Comparison of ENCODE assay signal across 19 cellular contexts in genomic region chr14:95332641-95333040, GRCh38.
"Had no signal": no experiment of that assay in that cellular context is flagged by ENCODE, and none has a peak within 500 bp of the region (broad histone marks: within the 10 kb centered on the region; RNA-seq: fewer than 3 reads in every experiment).

No MANE protein-coding gene starts in this region.

- H3K27ac Mint-ChIP-seq: mesothelial cell of epicardium; naive thymus-derived CD8-positive, alpha-beta T cell; stimulated activated effector memory CD8-positive, alpha-beta T cell treated with anti-CD3 and anti-CD28 coated beads, Interleukin-12 subunit alpha, Interleukin-12 subunit beta, amount 100 ng/mL, for 72 hours had no signal

- H3K4me3 Mint-ChIP-seq: mesothelial cell of epicardium; naive thymus-derived CD8-positive, alpha-beta T cell; neural crest cell; stimulated activated effector memory CD8-positive, alpha-beta T cell treated with anti-CD3 and anti-CD28 coated beads, Interleukin-12 subunit alpha, Interleukin-12 subunit beta, amount 100 ng/mL, for 72 hours had no signal

- DNase-seq: cerebellar nuclear complex; effector CD4-positive, alpha-beta T cell; foreskin melanocyte; head of caudate nucleus; kidney; left cardiac atrium; mammary epithelial cell; right cardiac atrium; stimulated activated CD4-positive, alpha-beta T cell treated with anti-CD3 and anti-CD28 coated beads, Interleukin-4, amount 100 ng/mL, for 1 hour; stimulated activated CD8-positive, alpha-beta memory T cell treated with anti-CD3 and anti-CD28 coated beads, Interleukin-4, amount 100 ng/mL, for 48 hours; stimulated activated naive CD8-positive, alpha-beta T cell treated with anti-CD3 and anti-CD28 coated beads, Interleukin-15, Interleukin-2, amounts not matched to agents 100 U/mL and 50 U/mL, for 24 hours; testis; trophoblast cell had no signal

- FAIRE-seq: colon, kidney had no signal

- H3K4me1 Mint-ChIP-seq: neural crest cell; stimulated activated effector memory CD8-positive, alpha-beta T cell treated with anti-CD3 and anti-CD28 coated beads, Interleukin-12 subunit alpha, Interleukin-12 subunit beta, amount 100 ng/mL, for 72 hours had no signal

- H3K27me3 ChIP-seq: hepatocyte, testis had no signal

- H3K9me3 ChIP-seq: testis had no signal

- H3K9me3 Mint-ChIP-seq: stimulated activated effector memory CD8-positive, alpha-beta T cell treated with anti-CD3 and anti-CD28 coated beads, Interleukin-12 subunit alpha, Interleukin-12 subunit beta, amount 100 ng/mL, for 72 hours had no signal

- H3K4me1 ChIP-seq: testis had no signal

- H3K27ac ChIP-seq: hepatocyte, testis had no signal

- H3K4me2 ChIP-seq: hepatocyte had no signal

- H3K4me3 ChIP-seq: hepatocyte, testis had no signal

- H2AFZ ChIP-seq: hepatocyte had no signal

- ATAC-seq: left cardiac atrium; naive thymus-derived CD8-positive, alpha-beta T cell; right cardiac atrium; stimulated activated effector memory CD8-positive, alpha-beta T cell treated with anti-CD3 and anti-CD28 coated beads, Interleukin-12 subunit alpha, Interleukin-12 subunit beta, amount 100 ng/mL, for 72 hours; stimulated activated naive CD8-positive, alpha-beta T cell treated with anti-CD3 and anti-CD28 coated beads, Interleukin-15, Interleukin-2, amounts not matched to agents 100 U/mL and 50 U/mL, for 24 hours had no signal

- H3K36me3 Mint-ChIP-seq: mesothelial cell of epicardium; naive thymus-derived CD8-positive, alpha-beta T cell; stimulated activated effector memory CD8-positive, alpha-beta T cell treated with anti-CD3 and anti-CD28 coated beads, Interleukin-12 subunit alpha, Interleukin-12 subunit beta, amount 100 ng/mL, for 72 hours had no signal

- H3K79me2 ChIP-seq: hepatocyte had no signal
